10 cellular contexts compared by ENCODE assay signal in genomic region chr12:24960222-24960855, GRCh38. TPM values are rescaled to one million over a fixed set of nuclear protein-coding genes. Genes with fewer than 3 reads are reported as not detected.
DNase-seq lines count a peak whose midpoint lies in the region; ATAC-seq, FAIRE-seq and TF ChIP-seq lines count a peak whose summit lies in the region.
"Had no signal": no experiment of that assay in that cellular context is flagged by ENCODE, and none has a peak within 500 bp of the region (broad histone marks: within the 10 kb centered on the region; RNA-seq: fewer than 3 reads in every experiment).

No MANE protein-coding gene starts in this region.

- no peaks in the 10 kb centered on the region for H3K27me3 ChIP-seq in RWPE2 (ENCODE audit: insufficient read depth, poor library complexity, severe bottlenecking)

- ATAC-seq in HG03432 (IDR thresholded peaks at IDR 0.05; ENCODE audit: unreplicated experiment) = peak; percentile 87
- ATAC-seq in RWPE2 (ENCODE audit: low read depth) = peak; percentile 68; the same call in 2 of the 3 replicates
- ATAC-seq in HG02970 (IDR thresholded peaks at IDR 0.05; ENCODE audit: low FRiP score, unreplicated experiment) = no peak
- ATAC-seq: T-cell had no signal

- peaks cover 10% of the 10 kb centered on the region for H3K4me1 Mint-ChIP-seq in nephron progenitor cell
- H3K4me1 Mint-ChIP-seq: T-cell had no signal

- no peaks in the 10 kb centered on the region for H3K4me1 ChIP-seq in RWPE2 (ENCODE audit: insufficient read depth, poor library complexity, severe bottlenecking)
- H3K4me1 ChIP-seq: parathyroid adenoma had no signal

- no peak for FAIRE-seq in D721Med (lab: Jason Lieb, UNC)
- FAIRE-seq in GM19239 (lab: Jason Lieb, UNC) = peak; percentile 90

- TF ChIP-seq CTCF in D721Med (IDR thresholded peaks at IDR 0.05; ENCODE audit: insufficient read depth, missing control alignments) (peak; percentile 62), RWPE2 (IDR thresholded peaks at IDR 0.05; ENCODE audit: poor library complexity, severe bottlenecking) (peak; percentile 38), nephron progenitor cell (IDR thresholded peaks at IDR 0.05) (peak; percentile 59)

- H3K27ac Mint-ChIP-seq in nephron progenitor cell = no peak overlapping the region
- H3K27ac Mint-ChIP-seq: T-cell had no signal

- DNase-seq in D721Med (ENCODE audit: insufficient read length, low spot score) (no peak), GM19239 (ENCODE audit: insufficient read length, low spot score) (no peak), RWPE2 (ENCODE audit: low spot score) (no peak), dermis microvascular lymphatic vessel endothelial cell (ENCODE audit: low read depth in 2 of 2) (peak; percentile 55 to 72), nephron progenitor cell (peak; percentile 42), GM19240 (ENCODE audit: insufficient read length, low spot score) (no peak)

- H3K4me3 ChIP-seq in RWPE2 (ENCODE audit: severe bottlenecking) = no peak overlapping the region

- H3K4me3 Mint-ChIP-seq in nephron progenitor cell = no peak overlapping the region
- H3K4me3 Mint-ChIP-seq: T-cell had no signal

- peaks cover 13% of the 10 kb centered on the region for H3K9me3 Mint-ChIP-seq in nephron progenitor cell

- no peaks in the 10 kb centered on the region for H3K36me3 ChIP-seq in RWPE2 (ENCODE audit: low read depth)

- H3K27me3 Mint-ChIP-seq in nephron progenitor cell (ENCODE audit: low read depth, poor library complexity) = peaks cover 4% of the 10 kb centered on the region
- H3K27me3 Mint-ChIP-seq: T-cell had no signal

- no peak overlapping the region for H3K27ac ChIP-seq in RWPE2 (ENCODE audit: poor library complexity, severe bottlenecking)
- H3K27ac ChIP-seq: parathyroid adenoma had no signal

- H3K9me3 ChIP-seq in RWPE2 (ENCODE audit: severe bottlenecking) = no peaks in the 10 kb centered on the region

- H3K36me3 Mint-ChIP-seq in nephron progenitor cell (ENCODE audit: low read depth) = no peaks in the 10 kb centered on the region
- H3K36me3 Mint-ChIP-seq: T-cell had no signal

RNA-seq across cellular contexts. Expression of gene BCAT1, which starts 11.4 kb away (rescaled TPM):
- total RNA-seq in dermis microvascular lymphatic vessel endothelial cell = 97.5 and 186 TPM in 2 replicates

Comparison
In these comparisons a context has a peak if more than half of its experiments do, and no peak if none do; other contexts are left out.
1. DNase-seq: peak in dermis microvascular lymphatic vessel endothelial cell (2 of 2) and nephron progenitor cell (single experiment); none in D721Med (single experiment), GM19239 (single experiment), RWPE2 (single experiment) and GM19240 (single experiment).
2. Peak in every context shown above with its lines, with median percentiles within 50 percentile points of each other: CTCF ChIP-seq.